In the genomic region with DNA sequence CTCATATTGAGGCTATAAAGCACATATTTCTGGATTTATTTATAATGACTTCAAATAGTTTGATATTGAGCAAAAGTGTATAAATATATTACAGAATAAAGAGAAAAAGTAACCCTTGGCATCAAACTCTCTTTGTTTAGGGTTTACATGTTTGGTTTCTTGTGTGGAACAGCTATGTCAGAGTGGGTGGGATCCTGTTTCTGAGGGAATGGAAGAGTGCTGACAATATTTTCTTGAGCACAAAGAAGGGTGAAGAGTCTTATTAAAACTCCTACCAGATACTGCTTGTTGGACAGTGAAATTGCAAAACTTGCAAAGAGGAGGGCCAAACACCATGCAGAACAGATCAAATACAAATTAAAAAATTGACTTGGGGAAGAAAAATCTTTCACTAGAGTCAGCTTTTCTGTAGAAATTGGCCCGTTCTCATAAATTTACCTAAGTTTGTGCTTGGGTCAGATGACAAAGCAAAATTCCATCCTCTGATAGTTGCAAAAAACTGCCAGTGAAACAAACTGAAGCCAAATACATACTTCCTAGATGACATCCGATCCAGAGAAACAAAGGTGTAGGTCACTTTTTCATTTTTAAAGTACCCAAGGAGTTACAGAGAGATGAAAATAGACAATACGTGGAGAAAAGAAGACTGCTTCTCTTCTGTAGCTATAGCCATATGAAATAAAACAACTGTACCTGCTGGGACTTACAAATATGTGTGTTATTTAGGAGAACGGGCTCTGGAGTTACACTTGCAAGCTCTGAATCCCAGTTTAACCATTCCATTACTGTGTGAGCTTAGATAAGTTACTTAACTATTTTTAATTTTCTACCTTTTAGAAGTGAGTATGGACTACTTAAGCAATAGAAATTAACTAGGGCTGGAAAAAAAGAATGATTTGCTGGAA, we compare ENCODE assay signal across 14 cellular contexts.
A peak's percentile ranks its signal among the peaks of the same experiment; 100 is the strongest.
DNase-seq lines count a peak whose midpoint lies in the region; ATAC-seq and TF ChIP-seq lines count a peak whose summit lies in the region.
"Had no signal": no experiment of that assay in that cellular context is flagged by ENCODE, and none has a peak within 500 bp of the region (broad histone marks: within the 10 kb centered on the region; RNA-seq: fewer than 3 reads in every experiment).

No MANE protein-coding gene starts in this region.

- peaks cover 1% of the 10 kb centered on the region for H3K4me1 ChIP-seq in urinary bladder (ENCODE audit: insufficient read depth)

- no peak overlapping the region for H3K4me3 ChIP-seq in urinary bladder (ENCODE audit: low read depth, low read length)
- H3K4me3 ChIP-seq: esophagus squamous epithelium, GM12878, SJCRH30 had no signal

- POLR2A ChIA-PET in HEK293T (lab: Yijun Ruan, JAX) = no interaction called here

- peak overlapping the region; percentile 10 for H3K27ac ChIP-seq in urinary bladder (ENCODE audit: low read depth)
- H3K27ac ChIP-seq: esophagus squamous epithelium, SJCRH30 had no signal

- CTCF ChIA-PET in HEK293T (lab: Yijun Ruan, JAX) = interaction anchor here (0.7 to 0.9 kb wide), 3 partner anchors 29 to 364 kb away, joined by 3 to 4 read pairs (median 3); no protein-coding TSS in a partner anchor

- WGBS in urinary bladder = 27% methylated on average over 4 of the region's 4 CpGs

- peak; percentile 58 for DNase-seq in OCI-M1 (lab: John Stamatoyannopoulos, UW)
- peak; percentile 20 for DNase-seq in dermis blood vessel endothelial cell
- peak; percentile 29 to 69 for DNase-seq in lung microvascular endothelial cell (ENCODE audit: low read depth in 2 of 2)
- no peak for DNase-seq in HEK293T (ENCODE audit: extremely low spot score)
- DNase-seq in kidney tubule cell (ENCODE audit: low spot score) = no peak
- DNase-seq: activated CD8-positive, alpha-beta T cell treated with anti-CD3 and anti-CD28 coated beads, Interleukin-2, amount 10 ng/mL, durations not matched to agents 7 days and 5 days; amygdala; esophagus squamous epithelium had no signal

- no peak for ATAC-seq in HG02852 (IDR thresholded peaks at IDR 0.05; ENCODE audit: unreplicated experiment)
- ATAC-seq: activated CD8-positive, alpha-beta T cell treated with anti-CD3 and anti-CD28 coated beads, Interleukin-2, amount 10 ng/mL, durations not matched to agents 7 days and 5 days; GM12878; HCT116; stimulated activated memory B cell treated with anti-CD40 and anti-IgM and Interleukin-4, amounts not matched to agents 10 μg/mL and 1 μg/mL and 100 μg/mL, for 72 hours had no signal

- no peaks in the 10 kb centered on the region for H3K36me3 ChIP-seq in urinary bladder (ENCODE audit: insufficient read depth)
- H3K36me3 ChIP-seq: esophagus squamous epithelium, SJCRH30 had no signal

TF ChIP-seq in HEK293T, 16 proteins besides CTCF, POLR2A, EP300 and RAD21:
- TF ChIP-seq CTBP1 (IDR thresholded peaks at IDR 0.05; ENCODE audit: borderline replicate concordance) (no peak), PKNOX1 (IDR thresholded peaks at IDR 0.05) (no peak), LEF1 (IDR thresholded peaks at IDR 0.05; ENCODE audit: borderline replicate concordance) (no peak), TARDBP (IDR thresholded peaks at IDR 0.05) (no peak), ZNF384 (IDR thresholded peaks at IDR 0.05) (no peak), SUZ12 (IDR thresholded peaks at IDR 0.05) (no peak), HDGF (IDR thresholded peaks at IDR 0.05; ENCODE audit: borderline replicate concordance) (no peak), FOXA1 (IDR thresholded peaks at IDR 0.05) (no peak), SP1 (IDR thresholded peaks at IDR 0.05) (no peak), ELF4 (IDR thresholded peaks at IDR 0.05) (no peak), FOXM1 (IDR thresholded peaks at IDR 0.05; ENCODE audit: borderline replicate concordance) (no peak)

Comparison
In these comparisons a context has a peak if more than half of its experiments do, and no peak if none do; other contexts are left out.
1. DNase-seq: peak in OCI-M1 (single experiment), dermis blood vessel endothelial cell (single experiment) and lung microvascular endothelial cell (2 of 2); none in HEK293T (single experiment) and kidney tubule cell (single experiment).